ENCODE assay signal across 19 cellular contexts in the genomic region with DNA sequence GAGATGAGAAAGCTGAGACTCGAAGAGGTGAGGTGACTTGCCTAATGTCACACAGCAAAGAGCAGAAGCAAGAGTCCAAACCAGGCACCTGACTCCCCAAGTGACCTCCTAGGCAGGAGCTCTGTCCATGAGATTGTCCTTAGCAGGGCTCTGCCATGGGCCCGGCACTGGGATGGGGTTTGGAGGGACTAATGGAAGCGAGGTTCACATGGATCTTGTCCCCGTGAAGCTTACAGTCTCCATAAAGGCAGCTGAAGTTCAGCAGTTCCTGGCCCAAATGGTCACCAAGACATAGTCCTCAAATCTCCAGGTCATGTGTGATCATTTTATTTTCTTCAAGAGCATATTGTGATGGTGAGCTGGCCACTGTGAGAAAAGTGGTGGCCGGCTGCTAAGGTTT. TPM values are rescaled to one million over a fixed set of nuclear protein-coding genes. Genes with fewer than 3 reads are reported as not detected.
"Had no signal": no experiment of that assay in that cellular context is flagged by ENCODE, and none has a peak within 500 bp of the region (broad histone marks: within the 10 kb centered on the region; RNA-seq: fewer than 3 reads in every experiment).

No MANE protein-coding gene starts in this region.

- H3K27me3 Mint-ChIP-seq: stimulated activated naive CD8-positive, alpha-beta T cell treated with anti-CD3 and anti-CD28 coated beads, Interleukin-15, Interleukin-2, amounts not matched to agents 100 ng/mL and 50 ng/mL, for 24 hours had no signal

- H3K36me3 Mint-ChIP-seq: natural killer cell treated with Interleukin-12 subunit alpha and Interleukin-12 subunit beta and Interleukin-15 and Interleukin-18, amount 100 ng/mL, for 72 hours; stimulated activated memory B cell treated with anti-CD40 and anti-IgM and Interleukin-4, amounts not matched to agents 10 μg/mL and 1 μg/mL and 100 μg/mL, for 72 hours had no signal

- ATAC-seq: gastrocnemius medialis; left lobe of liver; psoas muscle; right lobe of liver; stimulated activated memory B cell treated with anti-CD40 and anti-IgM and Interleukin-4, amounts not matched to agents 10 μg/mL and 1 μg/mL and 100 μg/mL, for 72 hours had no signal

- H3K4me3 ChIP-seq: cardiac muscle cell, gastrocnemius medialis, psoas muscle, right lobe of liver, spleen had no signal

- H3K36me3 ChIP-seq: cardiac muscle cell, gastrocnemius medialis, right lobe of liver, spleen had no signal

- H3K9me3 Mint-ChIP-seq: natural killer cell treated with Interleukin-12 subunit alpha and Interleukin-12 subunit beta and Interleukin-15 and Interleukin-18, amount 100 ng/mL, for 72 hours; stimulated activated naive CD8-positive, alpha-beta T cell treated with anti-CD3 and anti-CD28 coated beads, Interleukin-15, Interleukin-2, amounts not matched to agents 100 ng/mL and 50 ng/mL, for 24 hours had no signal

- H3K27ac Mint-ChIP-seq: natural killer cell treated with Interleukin-12 subunit alpha and Interleukin-12 subunit beta and Interleukin-15 and Interleukin-18, amount 100 ng/mL, for 72 hours; stimulated activated memory B cell treated with anti-CD40 and anti-IgM and Interleukin-4, amounts not matched to agents 10 μg/mL and 1 μg/mL and 100 μg/mL, for 72 hours; stimulated activated naive CD8-positive, alpha-beta T cell treated with anti-CD3 and anti-CD28 coated beads, Interleukin-15, Interleukin-2, amounts not matched to agents 100 ng/mL and 50 ng/mL, for 24 hours had no signal

- H3K4me1 Mint-ChIP-seq: stimulated activated memory B cell treated with anti-CD40 and anti-IgM and Interleukin-4, amounts not matched to agents 10 μg/mL and 1 μg/mL and 100 μg/mL, for 72 hours had no signal

- DNase-seq: effector CD4-positive, alpha-beta T cell; gastrocnemius medialis; glutamatergic neuron; mammary epithelial cell; midbrain; psoas muscle; retina; right lobe of liver; spleen; stimulated activated CD4-positive, alpha-beta T cell treated with anti-CD3 and anti-CD28 coated beads, Interleukin-15, amount 100 ng/mL, for 24 hours; stimulated activated CD4-positive, alpha-beta T cell treated with anti-CD3 and anti-CD28 coated beads, Interleukin-1b, Interleukin-23, amount 100 ng/mL, for 48 hours; stimulated activated CD4-positive, alpha-beta T cell treated with anti-CD3 and anti-CD28 coated beads, Interleukin-4, amount 100 ng/mL, for 24 hours; trophoblast cell had no signal

- H3K27me3 ChIP-seq: cardiac muscle cell, gastrocnemius medialis, right lobe of liver, spleen had no signal

- H3K4me3 Mint-ChIP-seq: natural killer cell treated with Interleukin-12 subunit alpha and Interleukin-12 subunit beta and Interleukin-15 and Interleukin-18, amount 100 ng/mL, for 72 hours; stimulated activated memory B cell treated with anti-CD40 and anti-IgM and Interleukin-4, amounts not matched to agents 10 μg/mL and 1 μg/mL and 100 μg/mL, for 72 hours; stimulated activated naive CD8-positive, alpha-beta T cell treated with anti-CD3 and anti-CD28 coated beads, Interleukin-15, Interleukin-2, amounts not matched to agents 100 ng/mL and 50 ng/mL, for 24 hours had no signal

- H3K9me3 ChIP-seq: gastrocnemius medialis, psoas muscle, right lobe of liver, spleen had no signal

RNA-seq across cellular contexts. Expression of a gene that starts 57.0 kb away (rescaled TPM):
- total RNA-seq: dermis blood vessel endothelial cell, mammary epithelial cell had no signal
